Comparison of ENCODE assay signal across 9 cellular contexts in the genomic region with DNA sequence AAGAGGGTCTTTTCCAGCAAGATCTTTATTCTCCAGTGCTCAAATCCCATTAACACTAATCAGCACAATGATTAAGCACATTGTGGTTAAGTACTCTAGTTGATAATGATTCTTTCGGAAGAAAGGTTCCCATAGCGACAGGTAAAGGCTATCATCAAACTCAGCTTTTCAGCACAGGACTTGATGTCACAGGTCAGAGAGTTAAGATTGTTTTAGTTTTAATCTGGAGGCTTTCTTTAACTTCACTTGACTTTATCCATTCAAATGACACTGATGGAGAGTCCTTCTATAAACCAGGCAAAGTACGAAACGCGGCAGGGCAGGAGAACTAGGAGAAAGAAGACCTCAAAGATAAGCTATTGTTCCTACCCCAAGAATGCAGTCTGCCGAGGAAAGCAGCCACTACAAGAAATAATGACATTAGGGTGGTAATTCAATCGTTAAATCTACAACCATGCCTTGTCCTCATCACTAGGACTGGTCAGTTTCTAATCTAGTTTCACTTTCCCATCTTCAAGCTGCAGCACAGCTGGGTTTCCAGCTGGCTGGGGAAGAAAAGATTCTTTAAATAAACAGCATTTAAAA. TPM values are rescaled to one million over a fixed set of nuclear protein-coding genes. Genes with fewer than 3 reads are reported as not detected.
DNase-seq lines count a peak whose midpoint lies in the region; ATAC-seq and TF ChIP-seq lines count a peak whose summit lies in the region.
"Had no signal": no experiment of that assay in that cellular context is flagged by ENCODE, and none has a peak within 500 bp of the region (broad histone marks: within the 10 kb centered on the region; RNA-seq: fewer than 3 reads in every experiment).

No MANE protein-coding gene starts in this region.

- DNase-seq in AG08395 (ENCODE audit: low spot score) (peak; percentile 45), adrenal gland (no peak), D341Med (ENCODE audit: low spot score) (no peak), NCI-H345 treated with DMSO at 0.1 percent for 48 hours (lab: John Stamatoyannopoulos, UW; ENCODE audit: unreplicated experiment) (no peak)
- DNase-seq: activated naive CD8-positive, alpha-beta T cell treated with anti-CD3 and anti-CD28 coated beads, Interleukin-2, amount 10 ng/mL, durations not matched to agents 7 days and 5 days had no signal

- no peak for TF ChIP-seq POLR2A in adrenal gland (IDR thresholded peaks at IDR 0.05)

- intact Hi-C loops in adrenal gland (cut with DNase I): no loop called here

- H3K9ac ChIP-seq in liver (ENCODE audit: low read depth in 1 of 2, low read length in 2 of 2): no peak overlapping the region

- H3K36me3 ChIP-seq in adrenal gland (replicated peaks in 1 of 2) (no peaks in the 10 kb centered on the region), liver (ENCODE audit: control insufficient read depth in 4 of 4, insufficient read depth in 3 of 4, low read depth in 1 of 4, low read length in 3 of 4) (no peaks in the 10 kb centered on the region)

- no peaks in the 10 kb centered on the region for H3K9me3 ChIP-seq in adrenal gland (replicated peaks in 1 of 3)
- peaks cover 0 to under 1% (median 0%) of the 10 kb centered on the region in 4 donors for H3K9me3 ChIP-seq in liver (ENCODE audit: control insufficient read depth in 4 of 4, low read length in 3 of 4)

- H3K27ac ChIP-seq in adrenal gland: peak overlapping the region in 4 of 5 donors; percentile 43 to 85 (median 82)
- H3K27ac ChIP-seq in liver (ENCODE audit: low read depth in 1 of 2, low read length in 2 of 2): no peak overlapping the region

- TF ChIP-seq CTCF in adrenal gland (IDR thresholded peaks at IDR 0.05) (no peak), liver (IDR thresholded peaks at IDR 0.05; ENCODE audit: low read depth, low read length, missing input control) (no peak)

- WGBS in adrenal gland, 4 donors: 5 to 11% (median 7%) methylated on average over 7 of the region's 7 CpGs
- 13% methylated on average over 7 of the region's 7 CpGs for WGBS in liver

- H3K4me1 ChIP-seq in adrenal gland (replicated peaks in 1 of 2): peaks cover 28 to 40% of the 10 kb centered on the region in 2 donors
- H3K4me1 ChIP-seq in liver (ENCODE audit: control insufficient read depth in 4 of 4, insufficient read depth in 4 of 4, low read length in 3 of 4): peaks cover 9 to 21% (median 16%) of the 10 kb centered on the region in 4 donors

- peak overlapping the region in 2 of 4 donors; percentile 23 to 53 for H3K4me3 ChIP-seq in adrenal gland
- H3K4me3 ChIP-seq in liver (ENCODE audit: low read depth in 1 of 3, low read length in 3 of 3): peak overlapping the region in 2 of 3 donors; percentile 48 to 71

- H3K27me3 ChIP-seq in adrenal gland (no peaks in the 10 kb centered on the region), liver (ENCODE audit: control insufficient read depth in 4 of 4, insufficient read depth in 4 of 4, low read length in 3 of 4) (no peaks in the 10 kb centered on the region)

- TF ChIP-seq RAD21 in liver (IDR thresholded peaks at IDR 0.05): no peak

- peak; percentile 30 for ATAC-seq in GM21529 (IDR thresholded peaks at IDR 0.05; ENCODE audit: unreplicated experiment)
- no peak for ATAC-seq in GM21367 (IDR thresholded peaks at IDR 0.05; ENCODE audit: unreplicated experiment)
- ATAC-seq in GM21360 (IDR thresholded peaks at IDR 0.05; ENCODE audit: unreplicated experiment): no peak

TF ChIP-seq in liver, 16 proteins besides CTCF, POLR2A, EP300 and RAD21:
- TF ChIP-seq RXRA (IDR thresholded peaks at IDR 0.05) (no peak), TAF1 (conservative IDR thresholded peaks at IDR 0.05) (no peak)

RNA-seq across cellular contexts. Expression of a gene that starts 4.6 kb away (rescaled TPM):
- total RNA-seq in adrenal gland: 10 to 100 TPM in 5 of 8 donors, 1 to 10 TPM in 3; 5.1 to 16.7 (median 11.0) TPM
- 1 to 10 TPM; 5.0 to 6.5 (median 5.0) TPM for polyA plus RNA-seq in adrenal gland
- under 1 TPM in 1 of 2 donors, not detected in 1; 0.08 TPM for total RNA-seq in liver
- under 1 TPM in 1 of 2 donors, not detected in 1; 0.07 TPM for polyA plus RNA-seq in liver

Comparison
In these comparisons a context has a peak if more than half of its experiments do, and no peak if none do; other contexts are left out.
1. H3K27ac ChIP-seq: peak in adrenal gland (4 of 5); none in liver (0 of 2).
2. RNA of a gene that starts 4.6 kb away (total RNA-seq): 5.1 to 16.7 TPM in adrenal gland; 0.08 TPM in liver; every median in the first group is over 4 times any median in the second.